Comparison of ENCODE assay signal across 23 cellular contexts in genomic region chr6:43954311-43955131, GRCh38.
A peak's percentile ranks its signal among the peaks of the same experiment; 100 is the strongest.
DNase-seq lines count a peak whose midpoint lies in the region; ATAC-seq, FAIRE-seq and TF ChIP-seq lines count a peak whose summit lies in the region.
"Had no signal": no experiment of that assay in that cellular context is flagged by ENCODE, and none has a peak within 500 bp of the region (broad histone marks: within the 10 kb centered on the region; RNA-seq: fewer than 3 reads in every experiment).

No MANE protein-coding gene starts in this region.

- H3K27me3 ChIP-seq in esophagus muscularis mucosa (no peaks in the 10 kb centered on the region), HepG2 (ENCODE audit: control insufficient read depth in 1 of 2, insufficient read depth in 2 of 2, low read length in 2 of 2) (no peaks in the 10 kb centered on the region; a peak in 1 of 5 replicates), skeletal muscle tissue (ENCODE audit: control insufficient read depth in 3 of 3, insufficient read depth in 3 of 3, low read length in 3 of 3) (no peaks in the 10 kb centered on the region), H7 (ENCODE audit: control insufficient read depth, insufficient read depth, low read length) (no peaks in the 10 kb centered on the region)
- H3K27me3 ChIP-seq: brain microvascular endothelial cell, ovary had no signal

- TF ChIP-seq CTCF in VCaP (conservative IDR thresholded peaks at IDR 0.05), result no peak
- no peak for TF ChIP-seq CTCF in esophagus muscularis mucosa (IDR thresholded peaks at IDR 0.05)
- peak; percentile 43 for TF ChIP-seq CTCF in HepG2 (CRISPR knock-in tag; IDR thresholded peaks at IDR 0.05)

- TF ChIP-seq EP300 in esophagus muscularis mucosa (IDR thresholded peaks at IDR 0.05) (no peak), HepG2 (IDR thresholded peaks at IDR 0.05; ENCODE audit: low read depth in 2 of 2, low read length in 2 of 2) (peak in 1 of 2 experiments; percentile 51; a peak in 1 of 4 replicates), HepG2 (CRISPR knock-in tag; IDR thresholded peaks at IDR 0.05; ENCODE audit: borderline replicate concordance) (no peak)

- TF ChIP-seq POLR2A in esophagus muscularis mucosa (IDR thresholded peaks at IDR 0.05; ENCODE audit: low read depth) (peak; percentile 28), HepG2 (IDR thresholded peaks at IDR 0.05; ENCODE audit: insufficient read depth in 1 of 2, low read depth in 2 of 2, low read length in 2 of 2) (peak in 1 of 2 experiments; percentile 71; a peak in 2 of 4 replicates)

- peaks cover 0 to 3% (median 0%) of the 10 kb centered on the region in 4 donors for H3K9me3 ChIP-seq in esophagus muscularis mucosa
- H3K9me3 ChIP-seq in HepG2 (ENCODE audit: low read length), result 0 out of 2 replicates have a peak, but pooled peaks cover 3% of the 10 kb centered on the region
- H3K9me3 ChIP-seq in skeletal muscle tissue (ENCODE audit: control insufficient read depth in 3 of 3, low read length in 3 of 3), result no peaks in the 10 kb centered on the region
- H3K9me3 ChIP-seq: ovary had no signal

- peaks cover 3 to 20% (median 6%) of the 10 kb centered on the region in 4 donors for H3K4me1 ChIP-seq in esophagus muscularis mucosa
- peaks cover 74% of the 10 kb centered on the region for H3K4me1 ChIP-seq in HepG2 (ENCODE audit: insufficient read depth, low read length)
- peaks cover 20 to 49% (median 31%) of the 10 kb centered on the region in 3 donors for H3K4me1 ChIP-seq in skeletal muscle tissue (ENCODE audit: control insufficient read depth in 3 of 3, insufficient read depth in 3 of 3, low read length in 3 of 3)

- ATAC-seq in HepG2, result peak; percentile 12
- ATAC-seq: naive thymus-derived CD4-positive, alpha-beta T cell had no signal

- H3K79me2 ChIP-seq in HepG2 (ENCODE audit: insufficient read depth, low read length), result no peaks in the 10 kb centered on the region

- peak overlapping the region; percentile 66; the same call in 1 of the 2 replicates for H3K27ac ChIP-seq in VCaP
- no peak overlapping the region for H3K27ac ChIP-seq in esophagus muscularis mucosa (replicated peaks in 1 of 4)
- H3K27ac ChIP-seq in HepG2 (ENCODE audit: extremely low read length, insufficient read depth, low read length), result no peak overlapping the region
- H3K27ac ChIP-seq in skeletal muscle tissue (ENCODE audit: low read depth, low read length), result peak overlapping the region; percentile 98
- H3K27ac ChIP-seq: brain microvascular endothelial cell, ovary, skin epidermis had no signal

- no peak overlapping the region for H2AFZ ChIP-seq in HepG2 (ENCODE audit: low read length)

- no TSS peak for BruUV-seq in HepG2 (replicated peaks; lab: Mats Ljungman, UMichigan)

- in situ Hi-C loops in HepG2 (cut with HindIII; ENCODE audit: extremely low pct_ligation_motif_present, low pct_unique_long_range_greater_than_20kb), result loop anchor here (5.0 to 10.0 kb wide), 4 partner anchors 102 to 232 kb away; partner anchors contain the start of gene VEGFA
- in situ Hi-C loops in ACHN (cut with HindIII; ENCODE audit: low pct_ligation_motif_present, low pct_unique_long_range_greater_than_20kb, low sequenced_read_pairs), result no loop called here

- TF ChIP-seq RAD21 in HepG2 (CRISPR knock-in tag; IDR thresholded peaks at IDR 0.05), result no peak

- WGBS in esophagus muscularis mucosa, result 85% methylated on average over 4 of the region's 12 CpGs
- WGBS in HepG2 (ENCODE audit: low lambda C conversion rate), result 28% methylated on average over 10 of the region's 12 CpGs

- DNase-seq in esophagus muscularis mucosa (ENCODE audit: extremely low spot score) (no peak), HepG2 (ENCODE audit: low spot score) (no peak), H7 (no peak), ACHN (no peak), NCI-H1092 treated with DMSO at 0.1 percent for 48 hours (lab: John Stamatoyannopoulos, UW) (no peak)
- DNase-seq: brain microvascular endothelial cell; CD8-positive, alpha-beta memory T cell; cortex of kidney; HCEC 1CT; immature natural killer cell; NCI-H1105 treated with DMSO at 0.1 percent for 48 hours; NCI-H2081 treated with DMSO at 0.1 percent for 48 hours; NK-92 treated with Interleukin-12 subunit alpha and Interleukin-12 subunit beta, amount 100 ng/mL, for 24 hours; stimulated activated CD4-positive, alpha-beta T cell treated with anti-CD3 and anti-CD28 coated beads, Interleukin-2, amount 100 ng/mL, for 24 hours; stimulated activated naive CD4-positive, alpha-beta T cell treated with Interleukin-2 at 50 U/mL for 16 hours had no signal

- no peaks in the 10 kb centered on the region for H3K36me3 ChIP-seq in esophagus muscularis mucosa
- H3K36me3 ChIP-seq in HepG2 (replicated peaks in 1 of 2; ENCODE audit: control insufficient read depth in 1 of 2, insufficient read depth in 2 of 2, low read length in 2 of 2), result no peaks in the 10 kb centered on the region
- H3K36me3 ChIP-seq in skeletal muscle tissue (ENCODE audit: control insufficient read depth in 3 of 3, insufficient read depth in 3 of 3, low read length in 3 of 3), result no peaks in the 10 kb centered on the region
- H3K36me3 ChIP-seq in H7 (replicated peaks; ENCODE audit: control insufficient read depth, insufficient read depth, low read length), result no peaks in the 10 kb centered on the region
- H3K36me3 ChIP-seq: brain microvascular endothelial cell, ovary had no signal

- intact Hi-C loops in esophagus muscularis mucosa (cut with DNase I) (no loop called here), HepG2 (cut with micrococcal nuclease; ENCODE audit: unreplicated experiment) (loop anchor here (5.0 kb wide), 2 partner anchors 42 to 117 kb away; no protein-coding TSS in a partner anchor)

- H3K9ac ChIP-seq in HepG2 (ENCODE audit: insufficient read depth, low read depth, low read length) (peak overlapping the region; percentile 43; the same call in 1 of the 2 replicates), skeletal muscle tissue (ENCODE audit: low read depth in 1 of 3, low read length in 3 of 3) (peak overlapping the region; percentile 71 to 87 (median 82))
- H3K9ac ChIP-seq: SK-N-SH had no signal

- no peak for FAIRE-seq in HepG2 (lab: Jason Lieb, UNC)
- FAIRE-seq: endothelial cell of umbilical vein, GM12892 had no signal

- CTCF ChIA-PET in HepG2 (lab: Yijun Ruan, JAX; ENCODE audit: low intra/inter-chr PET ratio, low total read pairs), result interaction anchor here (1.3 to 4.7 kb wide), 5 partner anchors 98 to 231 kb away, joined by 4 to 44 read pairs (median 23); partner anchors contain the start of gene VEGFA

- no peaks in the 10 kb centered on the region for H4K20me1 ChIP-seq in HepG2 (ENCODE audit: insufficient read depth, low read length)

- POLR2A ChIA-PET in HepG2 (lab: Yijun Ruan, JAX), result interaction anchor here (0.6 to 7.7 kb wide), 7 partner anchors 24 to 189 kb away, joined by 3 to 59 read pairs (median 4); partner anchors contain the start of gene VEGFA

- peak overlapping the region; percentile 62 for H3K4me2 ChIP-seq in HepG2 (ENCODE audit: low read depth, low read length)
- H3K4me2 ChIP-seq: SK-N-SH had no signal

- H3K4me3 ChIP-seq in esophagus muscularis mucosa, result no peak overlapping the region
- peak overlapping the region in 2 of 3 experiments; percentile 26 to 36; a peak in 3 of 6 replicates for H3K4me3 ChIP-seq in HepG2 (replicated peaks in 1 of 3; ENCODE audit: insufficient read depth in 1 of 3, low read depth in 2 of 3, low read length in 3 of 3)
- H3K4me3 ChIP-seq in skeletal muscle tissue (ENCODE audit: low read length in 3 of 3), result peak overlapping the region in 2 of 3 donors; percentile 27 to 37
- H3K4me3 ChIP-seq in H7 (ENCODE audit: insufficient read depth, low read depth, low read length), result no peak overlapping the region
- H3K4me3 ChIP-seq: ovary, skin epidermis had no signal

TF ChIP-seq in HepG2, 621 proteins besides CTCF, POLR2A, EP300 and RAD21 (continues in another document):
- 0 out of 2 replicates have a peak, but pooled peaks have one; percentile 32 for TF ChIP-seq CEBPG (CRISPR knock-in tag; IDR thresholded peaks at IDR 0.05)
- TF ChIP-seq ZNF281 (CRISPR knock-in tag; IDR thresholded peaks at IDR 0.05; ENCODE audit: borderline replicate concordance), result peak; percentile 85
- peak; percentile 61 for TF ChIP-seq TEAD3 (CRISPR knock-in tag; optimal IDR thresholded peaks at IDR 0.05; ENCODE audit: borderline replicate concordance)
- TF ChIP-seq CREB1 (IDR thresholded peaks at IDR 0.05), result peak; percentile 46
- TF ChIP-seq CREB1 (CRISPR knock-in tag; IDR thresholded peaks at IDR 0.05), result no peak

Comparison
In these comparisons a context has a peak if more than half of its experiments do, and no peak if none do; other contexts are left out.
1. H3K27ac ChIP-seq: peak in VCaP (single experiment) and skeletal muscle tissue (single experiment); none in esophagus muscularis mucosa (0 of 4) and HepG2 (single experiment).
2. H3K4me3 ChIP-seq: peak in HepG2 (2 of 3) and skeletal muscle tissue (2 of 3); none in esophagus muscularis mucosa (0 of 4) and H7 (single experiment).